In the genomic region with DNA sequence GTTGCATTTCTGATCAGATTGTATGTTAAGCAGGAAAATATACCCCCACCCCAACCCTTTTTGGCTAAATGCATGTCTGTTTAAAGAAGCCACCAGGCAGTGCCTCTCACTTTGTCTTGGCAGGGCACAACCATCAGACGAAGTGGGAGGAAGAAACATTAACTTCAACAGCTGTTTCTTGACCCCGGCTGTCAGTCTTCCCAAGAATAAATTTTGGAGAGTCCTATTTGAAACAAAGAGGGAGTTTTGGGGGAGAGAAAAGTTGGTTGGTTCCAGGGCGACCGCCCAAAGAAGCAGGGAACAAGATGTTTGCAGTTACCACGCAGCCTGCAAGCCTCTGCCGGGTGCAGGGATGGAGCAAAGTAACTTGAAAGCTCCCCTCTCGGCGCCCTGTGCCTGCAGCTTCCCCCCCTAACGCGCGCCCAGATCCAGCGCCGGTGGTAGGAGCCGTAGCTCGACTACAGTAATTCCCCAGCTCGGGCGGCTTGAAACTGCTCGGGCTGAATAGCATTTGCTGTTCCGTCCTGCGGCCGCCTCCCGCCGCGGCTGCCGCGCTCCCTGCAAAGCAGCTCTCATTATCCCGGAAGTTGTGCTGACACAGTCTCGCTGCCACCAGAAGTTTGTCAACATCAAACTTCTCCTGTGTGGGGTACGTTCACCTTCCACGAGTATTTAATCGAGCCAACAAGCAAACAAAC, we compare ENCODE assay signal across 8 cellular contexts.
DNase-seq lines count a peak whose midpoint lies in the region; ATAC-seq and TF ChIP-seq lines count a peak whose summit lies in the region.

No MANE protein-coding gene starts in this region.

- peak overlapping the region; percentile 40 to 73 for H3K9ac ChIP-seq in colonic mucosa (ENCODE audit: low read depth in 2 of 2, low read length in 2 of 2)

- ATAC-seq in HG03457 (IDR thresholded peaks at IDR 0.05; ENCODE audit: unreplicated experiment), result peak; percentile 63

- peaks cover 13% of the 10 kb centered on the region for H3K4me1 ChIP-seq in colonic mucosa

- H3K27ac ChIP-seq in colonic mucosa, result peak overlapping the region; percentile 94

- intact Hi-C loops in colonic mucosa (cut with DNase I), result loop anchor here (1.0 kb wide), 1 partner anchor 100 kb away; a partner anchor contains a TSS

- no peak for TF ChIP-seq CTCF in colonic mucosa (IDR thresholded peaks at IDR 0.05)

- H3K36me3 ChIP-seq in colonic mucosa, result no peaks in the 10 kb centered on the region

- DNase-seq in Ammon's horn (ENCODE audit: low spot score) (peak; percentile 97), GM19238 (ENCODE audit: insufficient read length, low spot score) (peak; percentile 71), NCI-H524 treated with DMSO at 0.1 percent for 48 hours (lab: John Stamatoyannopoulos, UW) (peak; percentile 73), colonic mucosa (peak; percentile 97), kidney tubule cell (ENCODE audit: low spot score) (peak; percentile 94)
- peak; percentile 93 for DNase-seq in activated CD4-positive, alpha-beta T cell treated with anti-CD3 and anti-CD28 coated beads for 48 hours
- DNase-seq in stimulated activated CD4-positive, alpha-beta T cell treated with anti-CD3 and anti-CD28 coated beads, Interleukin-1b, Interleukin-23, amount 100 ng/mL, for 1 hour (ENCODE audit: low read depth in 2 of 2), result peak; percentile 77 to 83

- H3K27me3 ChIP-seq in colonic mucosa, result no peaks in the 10 kb centered on the region

- H3K4me3 ChIP-seq in colonic mucosa, result peak overlapping the region; percentile 45

- no peaks in the 10 kb centered on the region for H3K9me3 ChIP-seq in colonic mucosa

Comparison
In these comparisons a context has a peak if more than half of its experiments do, and no peak if none do; other contexts are left out.
1. Peak in every context shown above with its lines: DNase-seq, ATAC-seq, H3K4me3 ChIP-seq and H3K27ac ChIP-seq.